1 cellular context compared by ENCODE assay signal in genomic region chr16:75555707-75556512, GRCh38.
TF ChIP-seq lines count a peak whose summit lies in the region.

TMEM231 (minus strand) TSS chr16:75556252; CDS start chr16:75556209, 43 bp downstream.

TF ChIP-seq in K562, 482 proteins besides CTCF, POLR2A, EP300 and RAD21 (continued from another document and continues in another):
- TF ChIP-seq ZNF398 (CRISPR knock-in tag; IDR thresholded peaks at IDR 0.05), result no peak
- TF ChIP-seq, protein P1, sequence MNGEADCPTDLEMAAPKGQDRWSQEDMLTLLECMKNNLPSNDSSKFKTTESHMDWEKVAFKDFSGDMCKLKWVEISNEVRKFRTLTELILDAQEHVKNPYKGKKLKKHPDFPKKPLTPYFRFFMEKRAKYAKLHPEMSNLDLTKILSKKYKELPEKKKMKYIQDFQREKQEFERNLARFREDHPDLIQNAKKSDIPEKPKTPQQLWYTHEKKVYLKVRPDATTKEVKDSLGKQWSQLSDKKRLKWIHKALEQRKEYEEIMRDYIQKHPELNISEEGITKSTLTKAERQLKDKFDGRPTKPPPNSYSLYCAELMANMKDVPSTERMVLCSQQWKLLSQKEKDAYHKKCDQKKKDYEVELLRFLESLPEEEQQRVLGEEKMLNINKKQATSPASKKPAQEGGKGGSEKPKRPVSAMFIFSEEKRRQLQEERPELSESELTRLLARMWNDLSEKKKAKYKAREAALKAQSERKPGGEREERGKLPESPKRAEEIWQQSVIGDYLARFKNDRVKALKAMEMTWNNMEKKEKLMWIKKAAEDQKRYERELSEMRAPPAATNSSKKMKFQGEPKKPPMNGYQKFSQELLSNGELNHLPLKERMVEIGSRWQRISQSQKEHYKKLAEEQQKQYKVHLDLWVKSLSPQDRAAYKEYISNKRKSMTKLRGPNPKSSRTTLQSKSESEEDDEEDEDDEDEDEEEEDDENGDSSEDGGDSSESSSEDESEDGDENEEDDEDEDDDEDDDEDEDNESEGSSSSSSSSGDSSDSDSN (IDR thresholded peaks at IDR 0.05; ENCODE audit: borderline replicate concordance in 1 of 2, low read depth in 2 of 2, low read length in 2 of 2), result peak; percentile 65 to 83; a peak in 1 of 4 replicates
- TF ChIP-seq, protein P2, sequence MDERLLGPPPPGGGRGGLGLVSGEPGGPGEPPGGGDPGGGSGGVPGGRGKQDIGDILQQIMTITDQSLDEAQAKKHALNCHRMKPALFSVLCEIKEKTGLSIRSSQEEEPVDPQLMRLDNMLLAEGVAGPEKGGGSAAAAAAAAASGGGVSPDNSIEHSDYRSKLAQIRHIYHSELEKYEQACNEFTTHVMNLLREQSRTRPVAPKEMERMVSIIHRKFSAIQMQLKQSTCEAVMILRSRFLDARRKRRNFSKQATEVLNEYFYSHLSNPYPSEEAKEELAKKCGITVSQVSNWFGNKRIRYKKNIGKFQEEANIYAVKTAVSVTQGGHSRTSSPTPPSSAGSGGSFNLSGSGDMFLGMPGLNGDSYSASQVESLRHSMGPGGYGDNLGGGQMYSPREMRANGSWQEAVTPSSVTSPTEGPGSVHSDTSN (CRISPR knock-in tag; IDR thresholded peaks at IDR 0.05; ENCODE audit: low read depth), result no peak
- TF ChIP-seq, protein P2 (tag; conservative IDR thresholded peaks at IDR 0.05; ENCODE audit: low read depth), result no peak
- TF ChIP-seq CAMTA2 (CRISPR knock-in tag; conservative IDR thresholded peaks at IDR 0.05), result no peak
- no peak for TF ChIP-seq STAG1 (CRISPR knock-in tag; IDR thresholded peaks at IDR 0.05; ENCODE audit: borderline replicate concordance)
- TF ChIP-seq ILF3 (IDR thresholded peaks at IDR 0.05; ENCODE audit: borderline replicate concordance), result no peak
- no peak for TF ChIP-seq HCFC1 (IDR thresholded peaks at IDR 0.05; ENCODE audit: low read depth, low read length)
- TF ChIP-seq, protein P3, sequence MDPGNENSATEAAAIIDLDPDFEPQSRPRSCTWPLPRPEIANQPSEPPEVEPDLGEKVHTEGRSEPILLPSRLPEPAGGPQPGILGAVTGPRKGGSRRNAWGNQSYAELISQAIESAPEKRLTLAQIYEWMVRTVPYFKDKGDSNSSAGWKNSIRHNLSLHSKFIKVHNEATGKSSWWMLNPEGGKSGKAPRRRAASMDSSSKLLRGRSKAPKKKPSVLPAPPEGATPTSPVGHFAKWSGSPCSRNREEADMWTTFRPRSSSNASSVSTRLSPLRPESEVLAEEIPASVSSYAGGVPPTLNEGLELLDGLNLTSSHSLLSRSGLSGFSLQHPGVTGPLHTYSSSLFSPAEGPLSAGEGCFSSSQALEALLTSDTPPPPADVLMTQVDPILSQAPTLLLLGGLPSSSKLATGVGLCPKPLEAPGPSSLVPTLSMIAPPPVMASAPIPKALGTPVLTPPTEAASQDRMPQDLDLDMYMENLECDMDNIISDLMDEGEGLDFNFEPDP (CRISPR knock-in tag; IDR thresholded peaks at IDR 0.05), result no peak
- no peak for TF ChIP-seq E2F8 (IDR thresholded peaks at IDR 0.05; ENCODE audit: low read depth, partially characterized antibody)
- TF ChIP-seq RFX1 (IDR thresholded peaks at IDR 0.05), result peak; percentile 97
- TF ChIP-seq PHF20 (IDR thresholded peaks at IDR 0.05; ENCODE audit: partially characterized antibody), result no peak
- TF ChIP-seq PYGO2 (tag; IDR thresholded peaks at IDR 0.05), result no peak
- TF ChIP-seq, protein P4, sequence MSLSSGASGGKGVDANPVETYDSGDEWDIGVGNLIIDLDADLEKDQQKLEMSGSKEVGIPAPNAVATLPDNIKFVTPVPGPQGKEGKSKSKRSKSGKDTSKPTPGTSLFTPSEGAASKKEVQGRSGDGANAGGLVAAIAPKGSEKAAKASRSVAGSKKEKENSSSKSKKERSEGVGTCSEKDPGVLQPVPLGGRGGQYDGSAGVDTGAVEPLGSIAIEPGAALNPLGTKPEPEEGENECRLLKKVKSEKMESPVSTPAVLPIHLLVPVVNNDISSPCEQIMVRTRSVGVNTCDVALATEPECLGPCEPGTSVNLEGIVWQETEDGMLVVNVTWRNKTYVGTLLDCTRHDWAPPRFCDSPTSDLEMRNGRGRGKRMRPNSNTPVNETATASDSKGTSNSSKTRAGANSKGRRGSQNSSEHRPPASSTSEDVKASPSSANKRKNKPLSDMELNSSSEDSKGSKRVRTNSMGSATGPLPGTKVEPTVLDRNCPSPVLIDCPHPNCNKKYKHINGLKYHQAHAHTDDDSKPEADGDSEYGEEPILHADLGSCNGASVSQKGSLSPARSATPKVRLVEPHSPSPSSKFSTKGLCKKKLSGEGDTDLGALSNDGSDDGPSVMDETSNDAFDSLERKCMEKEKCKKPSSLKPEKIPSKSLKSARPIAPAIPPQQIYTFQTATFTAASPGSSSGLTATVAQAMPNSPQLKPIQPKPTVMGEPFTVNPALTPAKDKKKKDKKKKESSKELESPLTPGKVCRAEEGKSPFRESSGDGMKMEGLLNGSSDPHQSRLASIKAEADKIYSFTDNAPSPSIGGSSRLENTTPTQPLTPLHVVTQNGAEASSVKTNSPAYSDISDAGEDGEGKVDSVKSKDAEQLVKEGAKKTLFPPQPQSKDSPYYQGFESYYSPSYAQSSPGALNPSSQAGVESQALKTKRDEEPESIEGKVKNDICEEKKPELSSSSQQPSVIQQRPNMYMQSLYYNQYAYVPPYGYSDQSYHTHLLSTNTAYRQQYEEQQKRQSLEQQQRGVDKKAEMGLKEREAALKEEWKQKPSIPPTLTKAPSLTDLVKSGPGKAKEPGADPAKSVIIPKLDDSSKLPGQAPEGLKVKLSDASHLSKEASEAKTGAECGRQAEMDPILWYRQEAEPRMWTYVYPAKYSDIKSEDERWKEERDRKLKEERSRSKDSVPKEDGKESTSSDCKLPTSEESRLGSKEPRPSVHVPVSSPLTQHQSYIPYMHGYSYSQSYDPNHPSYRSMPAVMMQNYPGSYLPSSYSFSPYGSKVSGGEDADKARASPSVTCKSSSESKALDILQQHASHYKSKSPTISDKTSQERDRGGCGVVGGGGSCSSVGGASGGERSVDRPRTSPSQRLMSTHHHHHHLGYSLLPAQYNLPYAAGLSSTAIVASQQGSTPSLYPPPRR (CRISPR knock-in tag; IDR thresholded peaks at IDR 0.05; ENCODE audit: borderline replicate concordance), result no peak
- TF ChIP-seq ZNF764 (CRISPR knock-in tag; IDR thresholded peaks at IDR 0.05; ENCODE audit: low read depth), result no peak
- 0 out of 2 replicates have a peak, but pooled peaks have one; percentile 61 for TF ChIP-seq ETV5 (CRISPR knock-in tag; IDR thresholded peaks at IDR 0.05; ENCODE audit: low read depth)
- TF ChIP-seq SMAD3 (CRISPR knock-in tag; conservative IDR thresholded peaks at IDR 0.05), result no peak
- TF ChIP-seq HIVEP1 (CRISPR knock-in tag; IDR thresholded peaks at IDR 0.05), result no peak
- TF ChIP-seq KAT7 (CRISPR knock-in tag; IDR thresholded peaks at IDR 0.05; ENCODE audit: borderline replicate concordance), result no peak
- TF ChIP-seq, protein P5, sequence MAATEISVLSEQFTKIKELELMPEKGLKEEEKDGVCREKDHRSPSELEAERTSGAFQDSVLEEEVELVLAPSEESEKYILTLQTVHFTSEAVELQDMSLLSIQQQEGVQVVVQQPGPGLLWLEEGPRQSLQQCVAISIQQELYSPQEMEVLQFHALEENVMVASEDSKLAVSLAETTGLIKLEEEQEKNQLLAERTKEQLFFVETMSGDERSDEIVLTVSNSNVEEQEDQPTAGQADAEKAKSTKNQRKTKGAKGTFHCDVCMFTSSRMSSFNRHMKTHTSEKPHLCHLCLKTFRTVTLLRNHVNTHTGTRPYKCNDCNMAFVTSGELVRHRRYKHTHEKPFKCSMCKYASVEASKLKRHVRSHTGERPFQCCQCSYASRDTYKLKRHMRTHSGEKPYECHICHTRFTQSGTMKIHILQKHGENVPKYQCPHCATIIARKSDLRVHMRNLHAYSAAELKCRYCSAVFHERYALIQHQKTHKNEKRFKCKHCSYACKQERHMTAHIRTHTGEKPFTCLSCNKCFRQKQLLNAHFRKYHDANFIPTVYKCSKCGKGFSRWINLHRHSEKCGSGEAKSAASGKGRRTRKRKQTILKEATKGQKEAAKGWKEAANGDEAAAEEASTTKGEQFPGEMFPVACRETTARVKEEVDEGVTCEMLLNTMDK (IDR thresholded peaks at IDR 0.05; ENCODE audit: borderline replicate concordance, insufficient read depth, low read depth, low read length, poor library complexity, severe bottlenecking), result no peak
- TF ChIP-seq RBFOX2 (IDR thresholded peaks at IDR 0.05; ENCODE audit: low read depth, low read length), result peak; percentile 80
- no peak for TF ChIP-seq HSF4 (CRISPR knock-in tag; IDR thresholded peaks at IDR 0.05; ENCODE audit: borderline replicate concordance)
- TF ChIP-seq CSDE1 (IDR thresholded peaks at IDR 0.05), result peak in 1 of 2 experiments; percentile 89; a peak in 2 of 4 replicates
- no peak for TF ChIP-seq RBM17 (IDR thresholded peaks at IDR 0.05; ENCODE audit: borderline replicate concordance, low read depth, low read length)
- no peak for TF ChIP-seq SMARCA4 (IDR thresholded peaks at IDR 0.05)
- TF ChIP-seq GABPB1 (CRISPR knock-in tag; IDR thresholded peaks at IDR 0.05), result no peak; the same call in none of the 2 replicates
- TF ChIP-seq, protein P6, sequence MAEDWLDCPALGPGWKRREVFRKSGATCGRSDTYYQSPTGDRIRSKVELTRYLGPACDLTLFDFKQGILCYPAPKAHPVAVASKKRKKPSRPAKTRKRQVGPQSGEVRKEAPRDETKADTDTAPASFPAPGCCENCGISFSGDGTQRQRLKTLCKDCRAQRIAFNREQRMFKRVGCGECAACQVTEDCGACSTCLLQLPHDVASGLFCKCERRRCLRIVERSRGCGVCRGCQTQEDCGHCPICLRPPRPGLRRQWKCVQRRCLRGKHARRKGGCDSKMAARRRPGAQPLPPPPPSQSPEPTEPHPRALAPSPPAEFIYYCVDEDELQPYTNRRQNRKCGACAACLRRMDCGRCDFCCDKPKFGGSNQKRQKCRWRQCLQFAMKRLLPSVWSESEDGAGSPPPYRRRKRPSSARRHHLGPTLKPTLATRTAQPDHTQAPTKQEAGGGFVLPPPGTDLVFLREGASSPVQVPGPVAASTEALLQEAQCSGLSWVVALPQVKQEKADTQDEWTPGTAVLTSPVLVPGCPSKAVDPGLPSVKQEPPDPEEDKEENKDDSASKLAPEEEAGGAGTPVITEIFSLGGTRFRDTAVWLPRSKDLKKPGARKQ (CRISPR knock-in tag; IDR thresholded peaks at IDR 0.05), result no peak
- no peak for TF ChIP-seq TAF7 (tag; IDR thresholded peaks at IDR 0.05)
- TF ChIP-seq OTX1 (CRISPR knock-in tag; IDR thresholded peaks at IDR 0.05), result no peak
- TF ChIP-seq ELF4 (CRISPR knock-in tag; IDR thresholded peaks at IDR 0.05), result no peak
- TF ChIP-seq, protein P7, sequence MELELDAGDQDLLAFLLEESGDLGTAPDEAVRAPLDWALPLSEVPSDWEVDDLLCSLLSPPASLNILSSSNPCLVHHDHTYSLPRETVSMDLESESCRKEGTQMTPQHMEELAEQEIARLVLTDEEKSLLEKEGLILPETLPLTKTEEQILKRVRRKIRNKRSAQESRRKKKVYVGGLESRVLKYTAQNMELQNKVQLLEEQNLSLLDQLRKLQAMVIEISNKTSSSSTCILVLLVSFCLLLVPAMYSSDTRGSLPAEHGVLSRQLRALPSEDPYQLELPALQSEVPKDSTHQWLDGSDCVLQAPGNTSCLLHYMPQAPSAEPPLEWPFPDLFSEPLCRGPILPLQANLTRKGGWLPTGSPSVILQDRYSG (tag; conservative IDR thresholded peaks at IDR 0.05; ENCODE audit: low read depth), result no peak
- no peak for TF ChIP-seq KLF10 (CRISPR knock-in tag; IDR thresholded peaks at IDR 0.05)
- 0 out of 2 replicates have a peak, but pooled peaks have one; percentile 38 for TF ChIP-seq FOXJ2 (tag; IDR thresholded peaks at IDR 0.05)
- no peak for TF ChIP-seq DACH1 (IDR thresholded peaks at IDR 0.05; ENCODE audit: partially characterized antibody)
- TF ChIP-seq, protein P8, sequence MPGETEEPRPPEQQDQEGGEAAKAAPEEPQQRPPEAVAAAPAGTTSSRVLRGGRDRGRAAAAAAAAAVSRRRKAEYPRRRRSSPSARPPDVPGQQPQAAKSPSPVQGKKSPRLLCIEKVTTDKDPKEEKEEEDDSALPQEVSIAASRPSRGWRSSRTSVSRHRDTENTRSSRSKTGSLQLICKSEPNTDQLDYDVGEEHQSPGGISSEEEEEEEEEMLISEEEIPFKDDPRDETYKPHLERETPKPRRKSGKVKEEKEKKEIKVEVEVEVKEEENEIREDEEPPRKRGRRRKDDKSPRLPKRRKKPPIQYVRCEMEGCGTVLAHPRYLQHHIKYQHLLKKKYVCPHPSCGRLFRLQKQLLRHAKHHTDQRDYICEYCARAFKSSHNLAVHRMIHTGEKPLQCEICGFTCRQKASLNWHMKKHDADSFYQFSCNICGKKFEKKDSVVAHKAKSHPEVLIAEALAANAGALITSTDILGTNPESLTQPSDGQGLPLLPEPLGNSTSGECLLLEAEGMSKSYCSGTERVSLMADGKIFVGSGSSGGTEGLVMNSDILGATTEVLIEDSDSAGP (CRISPR knock-in tag; IDR thresholded peaks at IDR 0.05), result peak; percentile 44; the same call in 1 of the 2 replicates
